ENCODE assay signal across 2 cellular contexts in the genomic region with DNA sequence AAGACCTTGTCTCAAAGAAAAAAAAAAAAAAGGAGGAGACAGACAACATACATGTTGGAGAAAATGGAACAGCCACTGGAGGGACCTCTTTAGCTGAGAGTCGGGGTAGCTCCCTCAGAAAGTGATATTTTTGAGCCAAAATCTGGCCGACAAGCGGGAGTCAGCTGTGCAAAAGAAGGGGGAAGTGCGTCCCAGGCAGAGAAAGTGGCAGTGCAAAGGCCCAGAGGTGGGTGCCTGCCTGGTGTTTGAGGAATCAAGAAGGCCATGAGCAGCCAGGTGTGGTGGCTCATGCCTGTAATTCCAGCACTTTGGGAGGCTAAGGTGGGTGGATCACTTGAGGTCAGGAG.
A peak's percentile ranks its signal among the peaks of the same experiment; 100 is the strongest.
TF ChIP-seq lines count a peak whose summit lies in the region.

No MANE protein-coding gene starts in this region.

TF ChIP-seq in K562, 482 proteins besides CTCF, POLR2A, EP300 and RAD21:
- TF ChIP-seq SPI1 (IDR thresholded peaks at IDR 0.05; ENCODE audit: borderline replicate concordance, low read depth, low read length): peak; percentile 66; the same call in 1 of the 2 replicates
- peak; percentile 27; the same call in 1 of the 2 replicates for TF ChIP-seq BCOR (IDR thresholded peaks at IDR 0.05)
- TF ChIP-seq SMC3 (conservative IDR thresholded peaks at IDR 0.05; ENCODE audit: insufficient read depth, low read depth, low read length): 0 out of 2 replicates have a peak, but pooled peaks have one; percentile 18
- TF ChIP-seq, protein P1, sequence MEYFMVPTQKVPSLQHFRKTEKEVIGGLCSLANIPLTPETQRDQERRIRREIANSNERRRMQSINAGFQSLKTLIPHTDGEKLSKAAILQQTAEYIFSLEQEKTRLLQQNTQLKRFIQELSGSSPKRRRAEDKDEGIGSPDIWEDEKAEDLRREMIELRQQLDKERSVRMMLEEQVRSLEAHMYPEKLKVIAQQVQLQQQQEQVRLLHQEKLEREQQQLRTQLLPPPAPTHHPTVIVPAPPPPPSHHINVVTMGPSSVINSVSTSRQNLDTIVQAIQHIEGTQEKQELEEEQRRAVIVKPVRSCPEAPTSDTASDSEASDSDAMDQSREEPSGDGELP (CRISPR knock-in tag; IDR thresholded peaks at IDR 0.05; ENCODE audit: borderline replicate concordance): 0 out of 2 replicates have a peak, but pooled peaks have one; percentile 50
- TF ChIP-seq ZNF707 (CRISPR knock-in tag; conservative IDR thresholded peaks at IDR 0.05): no peak
- TF ChIP-seq ZNF384 (IDR thresholded peaks at IDR 0.05; ENCODE audit: low read depth, low read length): peak; percentile 88
- TF ChIP-seq, protein P2, sequence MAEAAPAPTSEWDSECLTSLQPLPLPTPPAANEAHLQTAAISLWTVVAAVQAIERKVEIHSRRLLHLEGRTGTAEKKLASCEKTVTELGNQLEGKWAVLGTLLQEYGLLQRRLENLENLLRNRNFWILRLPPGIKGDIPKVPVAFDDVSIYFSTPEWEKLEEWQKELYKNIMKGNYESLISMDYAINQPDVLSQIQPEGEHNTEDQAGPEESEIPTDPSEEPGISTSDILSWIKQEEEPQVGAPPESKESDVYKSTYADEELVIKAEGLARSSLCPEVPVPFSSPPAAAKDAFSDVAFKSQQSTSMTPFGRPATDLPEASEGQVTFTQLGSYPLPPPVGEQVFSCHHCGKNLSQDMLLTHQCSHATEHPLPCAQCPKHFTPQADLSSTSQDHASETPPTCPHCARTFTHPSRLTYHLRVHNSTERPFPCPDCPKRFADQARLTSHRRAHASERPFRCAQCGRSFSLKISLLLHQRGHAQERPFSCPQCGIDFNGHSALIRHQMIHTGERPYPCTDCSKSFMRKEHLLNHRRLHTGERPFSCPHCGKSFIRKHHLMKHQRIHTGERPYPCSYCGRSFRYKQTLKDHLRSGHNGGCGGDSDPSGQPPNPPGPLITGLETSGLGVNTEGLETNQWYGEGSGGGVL (CRISPR knock-in tag; IDR thresholded peaks at IDR 0.05): no peak
TF ChIP-seq in K562: peak in this region for 5.

TF ChIP-seq in neural cell, 6 proteins besides CTCF, POLR2A, EP300 and RAD21:
- TF ChIP-seq EZH2 (IDR thresholded peaks at IDR 0.05; ENCODE audit: borderline replicate concordance, insufficient read depth, low read length, poor library complexity, severe bottlenecking): no peak
- TF ChIP-seq, protein P3, sequence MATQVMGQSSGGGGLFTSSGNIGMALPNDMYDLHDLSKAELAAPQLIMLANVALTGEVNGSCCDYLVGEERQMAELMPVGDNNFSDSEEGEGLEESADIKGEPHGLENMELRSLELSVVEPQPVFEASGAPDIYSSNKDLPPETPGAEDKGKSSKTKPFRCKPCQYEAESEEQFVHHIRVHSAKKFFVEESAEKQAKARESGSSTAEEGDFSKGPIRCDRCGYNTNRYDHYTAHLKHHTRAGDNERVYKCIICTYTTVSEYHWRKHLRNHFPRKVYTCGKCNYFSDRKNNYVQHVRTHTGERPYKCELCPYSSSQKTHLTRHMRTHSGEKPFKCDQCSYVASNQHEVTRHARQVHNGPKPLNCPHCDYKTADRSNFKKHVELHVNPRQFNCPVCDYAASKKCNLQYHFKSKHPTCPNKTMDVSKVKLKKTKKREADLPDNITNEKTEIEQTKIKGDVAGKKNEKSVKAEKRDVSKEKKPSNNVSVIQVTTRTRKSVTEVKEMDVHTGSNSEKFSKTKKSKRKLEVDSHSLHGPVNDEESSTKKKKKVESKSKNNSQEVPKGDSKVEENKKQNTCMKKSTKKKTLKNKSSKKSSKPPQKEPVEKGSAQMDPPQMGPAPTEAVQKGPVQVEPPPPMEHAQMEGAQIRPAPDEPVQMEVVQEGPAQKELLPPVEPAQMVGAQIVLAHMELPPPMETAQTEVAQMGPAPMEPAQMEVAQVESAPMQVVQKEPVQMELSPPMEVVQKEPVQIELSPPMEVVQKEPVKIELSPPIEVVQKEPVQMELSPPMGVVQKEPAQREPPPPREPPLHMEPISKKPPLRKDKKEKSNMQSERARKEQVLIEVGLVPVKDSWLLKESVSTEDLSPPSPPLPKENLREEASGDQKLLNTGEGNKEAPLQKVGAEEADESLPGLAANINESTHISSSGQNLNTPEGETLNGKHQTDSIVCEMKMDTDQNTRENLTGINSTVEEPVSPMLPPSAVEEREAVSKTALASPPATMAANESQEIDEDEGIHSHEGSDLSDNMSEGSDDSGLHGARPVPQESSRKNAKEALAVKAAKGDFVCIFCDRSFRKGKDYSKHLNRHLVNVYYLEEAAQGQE (IDR thresholded peaks at IDR 0.05; ENCODE audit: borderline replicate concordance): no peak
- TF ChIP-seq TAF1 (IDR thresholded peaks at IDR 0.05; ENCODE audit: low read depth): no peak
- TF ChIP-seq POLR2AphosphoS5 (IDR thresholded peaks at IDR 0.05): no peak
- no peak for TF ChIP-seq SMC3 (conservative IDR thresholded peaks at IDR 0.05; ENCODE audit: poor library complexity)
- TF ChIP-seq MXI1 (conservative IDR thresholded peaks at IDR 0.05; ENCODE audit: poor library complexity, severe bottlenecking): no peak
